In the genomic region with DNA sequence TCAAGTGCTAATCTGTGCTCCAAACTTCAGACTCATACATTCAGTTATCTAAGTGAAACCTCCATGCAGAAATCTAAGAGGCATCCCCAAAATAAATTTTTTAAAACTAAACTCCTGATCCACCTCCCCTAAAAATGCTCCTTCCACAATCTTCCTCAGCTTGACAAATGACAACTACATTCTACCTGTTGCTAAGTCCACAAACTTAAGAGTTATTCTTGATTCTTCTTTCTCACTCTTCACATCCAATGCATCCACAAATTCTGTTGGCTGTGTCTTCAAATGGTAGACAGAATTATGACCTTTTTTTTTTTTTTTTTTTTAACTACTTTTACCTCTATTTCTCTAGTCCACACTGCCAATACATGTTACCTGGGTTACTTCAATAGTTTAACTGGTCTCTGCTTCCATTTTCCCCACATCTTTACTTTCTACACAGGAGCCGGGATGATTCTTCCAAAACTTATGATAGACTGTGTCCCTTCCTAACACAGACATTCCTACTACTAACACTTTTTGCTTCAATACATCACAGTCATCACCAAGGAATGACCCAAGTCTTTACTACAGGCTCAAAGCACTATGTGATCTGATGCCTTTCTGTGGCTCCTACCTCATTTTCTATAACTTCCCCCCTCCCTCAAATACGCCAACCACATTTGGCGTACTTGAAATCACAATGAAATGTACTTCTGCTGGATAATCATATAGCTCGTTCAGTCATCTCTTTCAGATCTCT, we compare ENCODE assay signal across 1 cellular context.
TF ChIP-seq lines count a peak whose summit lies in the region.

No MANE protein-coding gene starts in this region.

TF ChIP-seq in HEK293, 187 proteins besides CTCF, POLR2A, EP300 and RAD21 (continued from another document):
- TF ChIP-seq, protein P1, sequence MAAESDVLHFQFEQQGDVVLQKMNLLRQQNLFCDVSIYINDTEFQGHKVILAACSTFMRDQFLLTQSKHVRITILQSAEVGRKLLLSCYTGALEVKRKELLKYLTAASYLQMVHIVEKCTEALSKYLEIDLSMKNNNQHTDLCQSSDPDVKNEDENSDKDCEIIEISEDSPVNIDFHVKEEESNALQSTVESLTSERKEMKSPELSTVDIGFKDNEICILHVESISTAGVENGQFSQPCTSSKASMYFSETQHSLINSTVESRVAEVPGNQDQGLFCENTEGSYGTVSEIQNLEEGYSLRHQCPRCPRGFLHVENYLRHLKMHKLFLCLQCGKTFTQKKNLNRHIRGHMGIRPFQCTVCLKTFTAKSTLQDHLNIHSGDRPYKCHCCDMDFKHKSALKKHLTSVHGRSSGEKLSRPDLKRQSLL (tag by site-specific recombination; IDR thresholded peaks at IDR 0.05), result no peak
- no peak for TF ChIP-seq TCF7L2 (IDR thresholded peaks at IDR 0.05; ENCODE audit: borderline replicate concordance, low read depth, low read length)
- peak; percentile 75 for TF ChIP-seq SCRT2 (tag by site-specific recombination; IDR thresholded peaks at IDR 0.05)
- no peak for TF ChIP-seq ZNF626 (tag by site-specific recombination; IDR thresholded peaks at IDR 0.05)
- TF ChIP-seq ZNF302 (tag by site-specific recombination; IDR thresholded peaks at IDR 0.05; ENCODE audit: low read depth), result no peak
- no peak for TF ChIP-seq ZNF10 (tag by site-specific recombination; IDR thresholded peaks at IDR 0.05)
